ENCODE assay signal across 10 cellular contexts in genomic region chr5:172285226-172286143, GRCh38. TPM values are rescaled to one million over a fixed set of nuclear protein-coding genes. Genes with fewer than 3 reads are reported as not detected.
DNase-seq lines count a peak whose midpoint lies in the region; ATAC-seq and TF ChIP-seq lines count a peak whose summit lies in the region.
"Had no signal": no experiment of that assay in that cellular context is flagged by ENCODE, and none has a peak within 500 bp of the region (broad histone marks: within the 10 kb centered on the region; RNA-seq: fewer than 3 reads in every experiment).

No MANE protein-coding gene starts in this region.

- TF ChIP-seq CTCF in CD8-positive, alpha-beta T cell (IDR thresholded peaks at IDR 0.05) = no peak
- TF ChIP-seq CTCF in neural progenitor cell (IDR thresholded peaks at IDR 0.05) = no peak

- no peak overlapping the region for H3K9ac ChIP-seq in neural progenitor cell

- H3K27me3 ChIP-seq in CD8-positive, alpha-beta T cell (ENCODE audit: insufficient read depth, low read length) = no peaks in the 10 kb centered on the region
- H3K27me3 ChIP-seq in neural progenitor cell = no peaks in the 10 kb centered on the region

- H3F3A ChIP-seq in neural progenitor cell (ENCODE audit: low read depth) = peaks cover 27% of the 10 kb centered on the region

- no peak overlapping the region for H3K4me3 ChIP-seq in CD8-positive, alpha-beta T cell (ENCODE audit: low read depth, low read length)
- H3K4me3 ChIP-seq in neural progenitor cell = peak overlapping the region; percentile 99

- H3K9me3 Mint-ChIP-seq in CD8-positive, alpha-beta T cell = no peaks in the 10 kb centered on the region
- no peaks in the 10 kb centered on the region for H3K9me3 Mint-ChIP-seq in IgD-negative memory B cell
- H3K9me3 Mint-ChIP-seq in central memory CD8-positive, alpha-beta T cell = no peaks in the 10 kb centered on the region
- H3K9me3 Mint-ChIP-seq in neural progenitor cell = no peaks in the 10 kb centered on the region

- ATAC-seq in CD8-positive, alpha-beta T cell = no peak
- ATAC-seq in central memory CD8-positive, alpha-beta T cell (replicated peaks; ENCODE audit: extremely low read depth, poor library complexity, severe bottlenecking) = no peak
- ATAC-seq in GM19328 (IDR thresholded peaks at IDR 0.05; ENCODE audit: unreplicated experiment) (no peak), sciatic nerve (no peak)

- no peaks in the 10 kb centered on the region for H3K27me3 Mint-ChIP-seq in CD8-positive, alpha-beta T cell (ENCODE audit: low read depth)
- peaks cover 1% of the 10 kb centered on the region for H3K27me3 Mint-ChIP-seq in IgD-negative memory B cell
- no peaks in the 10 kb centered on the region for H3K27me3 Mint-ChIP-seq in central memory CD8-positive, alpha-beta T cell
- peaks cover 5% of the 10 kb centered on the region for H3K27me3 Mint-ChIP-seq in neural progenitor cell (ENCODE audit: insufficient read depth, low read depth)

- peak overlapping the region; percentile 88 for H3K4me3 Mint-ChIP-seq in CD8-positive, alpha-beta T cell
- H3K4me3 Mint-ChIP-seq in IgD-negative memory B cell = peak overlapping the region; percentile 87 to 97 (median 92)
- peak overlapping the region; percentile 83 for H3K4me3 Mint-ChIP-seq in central memory CD8-positive, alpha-beta T cell
- H3K4me3 Mint-ChIP-seq in neural progenitor cell = peak overlapping the region; percentile 94

- intact Hi-C loops in CD8-positive, alpha-beta T cell (cut with DNase I, micrococcal nuclease) = loop anchor here (2.0 to 10.0 kb wide), 5 partner anchors 169 to 901 kb away; partner anchors contain the start of genes NPM1 (in 1 of the 2), RPL26L1 (in 1 of the 2) and SH3PXD2B (in 1 of the 2)
- intact Hi-C loops in sciatic nerve (cut with DNase I) = loop anchor here (10.0 kb wide), 1 partner anchor 181 kb away; no protein-coding TSS in a partner anchor

- peaks cover 29% of the 10 kb centered on the region for H3K79me2 ChIP-seq in neural progenitor cell (ENCODE audit: low read depth)

- no peak overlapping the region for H3K27ac Mint-ChIP-seq in CD8-positive, alpha-beta T cell
- H3K27ac Mint-ChIP-seq in IgD-negative memory B cell = peak overlapping the region in 2 of 3 donors; percentile 27 to 82
- no peak overlapping the region for H3K27ac Mint-ChIP-seq in central memory CD8-positive, alpha-beta T cell (ENCODE audit: low read depth)
- no peak overlapping the region for H3K27ac Mint-ChIP-seq in neural progenitor cell

- H2AFZ ChIP-seq in neural progenitor cell (replicated peaks) = no peak overlapping the region

- H3K4me1 Mint-ChIP-seq in CD8-positive, alpha-beta T cell (ENCODE audit: low read depth) = peaks cover 26% of the 10 kb centered on the region
- H3K4me1 Mint-ChIP-seq in IgD-negative memory B cell (peaks cover 15 to 19% (median 15%) of the 10 kb centered on the region in 3 donors), neural progenitor cell (peaks cover 34% of the 10 kb centered on the region)
- peaks cover 16% of the 10 kb centered on the region for H3K4me1 Mint-ChIP-seq in central memory CD8-positive, alpha-beta T cell

- peaks cover 25% of the 10 kb centered on the region for H4K20me1 ChIP-seq in neural progenitor cell (ENCODE audit: low read depth)

- peaks cover 2% of the 10 kb centered on the region for H3K36me3 Mint-ChIP-seq in CD8-positive, alpha-beta T cell
- H3K36me3 Mint-ChIP-seq in IgD-negative memory B cell (no peaks in the 10 kb centered on the region), neural progenitor cell (peaks cover 1% of the 10 kb centered on the region)
- peaks cover 6% of the 10 kb centered on the region for H3K36me3 Mint-ChIP-seq in central memory CD8-positive, alpha-beta T cell (ENCODE audit: insufficient read depth)

- H3K36me3 ChIP-seq in CD8-positive, alpha-beta T cell (ENCODE audit: insufficient read depth, low read length) = no peaks in the 10 kb centered on the region
- H3K36me3 ChIP-seq in neural progenitor cell = no peaks in the 10 kb centered on the region

- no peak for DNase-seq in CD8-positive, alpha-beta T cell
- no peak for DNase-seq in central memory CD8-positive, alpha-beta T cell (ENCODE audit: low spot score in 2 of 2)
- no peak for DNase-seq in neural progenitor cell (ENCODE audit: low spot score)
- DNase-seq in iPS-NIHi11 (ENCODE audit: low spot score) = no peak
- DNase-seq in GDM1 (lab: John Stamatoyannopoulos, UW) = no peak
- no peak for DNase-seq in sciatic nerve (ENCODE audit: low spot score)
- DNase-seq: left ventricle myocardium superior, NCI-H187 had no signal

- no peaks in the 10 kb centered on the region for H3K9me3 ChIP-seq in CD8-positive, alpha-beta T cell (ENCODE audit: low read length)
- no peaks in the 10 kb centered on the region for H3K9me3 ChIP-seq in neural progenitor cell (ENCODE audit: low read depth)

- CTCF ChIA-PET in CD8-positive, alpha-beta T cell (lab: Charles Lee) = interaction anchor here (0.6 to 1.6 kb wide), 5 partner anchors 8 to 864 kb away, joined by 3 to 10 read pairs (median 3); no protein-coding TSS in a partner anchor

- no peak overlapping the region for H3K27ac ChIP-seq in CD8-positive, alpha-beta T cell (ENCODE audit: low read depth, low read length)
- no peak overlapping the region for H3K27ac ChIP-seq in neural progenitor cell

- H3K4me2 ChIP-seq in neural progenitor cell = peak overlapping the region; percentile 92

- POLR2A ChIA-PET in CD8-positive, alpha-beta T cell (lab: Charles Lee) = interaction anchor here (0.7 kb wide), 1 partner anchor 210 kb away, joined by 3 read pairs; no protein-coding TSS in a partner anchor

- peaks cover 18% of the 10 kb centered on the region for H3K4me1 ChIP-seq in CD8-positive, alpha-beta T cell (ENCODE audit: insufficient read depth, low read length)
- peaks cover 22% of the 10 kb centered on the region for H3K4me1 ChIP-seq in neural progenitor cell

RNA-seq across cellular contexts. Expression of gene UBTD2, which starts 1.9 kb away (rescaled TPM):
- total RNA-seq in CD8-positive, alpha-beta T cell = under 1 TPM; 0.78 to 0.79 TPM
- 3.1 TPM for polyA plus RNA-seq in IgD-negative memory B cell
- total RNA-seq in neural progenitor cell (ENCODE audit: low replicate concordance) (62.5 and 92.9 TPM in 2 replicates), sciatic nerve (29.2 TPM)

Comparison
In these comparisons a context has a peak if more than half of its experiments do, and no peak if none do; other contexts are left out.
1. H3K27ac Mint-ChIP-seq: peak in IgD-negative memory B cell (2 of 3); none in CD8-positive, alpha-beta T cell (single experiment), central memory CD8-positive, alpha-beta T cell (single experiment) and neural progenitor cell (single experiment).
2. RNA of gene UBTD2, which starts 1.9 kb away (total RNA-seq): 62.5 to 92.9 TPM in neural progenitor cell and 29.2 TPM in sciatic nerve (single experiment); 0.78 to 0.79 TPM in CD8-positive, alpha-beta T cell; every median in the first group is over 10 times any median in the second.
3. Peak in every context shown above with its lines, with median percentiles within 50 percentile points of each other: H3K4me3 Mint-ChIP-seq.